19 cellular contexts compared by ENCODE assay signal in the genomic region with DNA sequence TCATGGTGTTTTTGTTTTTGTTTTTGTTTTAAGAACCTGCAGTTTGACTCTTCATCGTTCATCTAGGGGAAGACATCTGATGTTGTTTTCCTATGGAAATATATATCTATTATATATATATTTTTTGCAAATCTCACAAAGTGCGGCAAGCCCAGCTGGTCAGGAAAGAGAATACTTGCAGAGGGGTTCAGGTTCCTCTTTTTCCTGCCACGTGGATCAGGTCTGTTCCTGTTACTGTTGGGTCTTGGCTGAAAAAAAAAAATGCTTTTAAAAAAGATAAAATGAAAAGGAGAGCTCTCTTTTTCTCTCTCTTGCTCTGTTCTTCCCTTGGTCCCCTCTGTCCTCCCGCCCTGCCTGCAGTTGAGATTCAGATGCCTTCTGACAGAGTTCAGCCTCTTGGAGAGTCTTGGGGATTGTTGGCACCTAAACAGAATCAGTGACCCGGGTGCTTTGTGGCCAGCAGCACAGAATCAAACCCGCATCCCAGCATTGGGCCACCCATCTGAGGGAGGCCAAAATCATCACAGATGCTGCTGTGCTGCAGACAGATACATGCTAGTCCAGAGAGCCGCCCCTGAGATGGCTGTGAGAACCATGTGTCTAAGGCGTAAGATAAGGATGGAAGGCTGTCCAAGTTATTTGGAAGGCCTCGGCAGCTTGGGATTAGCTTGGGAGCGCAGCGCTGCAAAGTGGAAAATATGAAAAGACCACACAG.
DNase-seq lines count a peak whose midpoint lies in the region; ATAC-seq, FAIRE-seq and TF ChIP-seq lines count a peak whose summit lies in the region.
"Had no signal": no experiment of that assay in that cellular context is flagged by ENCODE, and none has a peak within 500 bp of the region (broad histone marks: within the 10 kb centered on the region; RNA-seq: fewer than 3 reads in every experiment).

No MANE protein-coding gene starts in this region.

- TF ChIP-seq RAD21 in HepG2 (CRISPR knock-in tag; IDR thresholded peaks at IDR 0.05): no peak

- peaks cover 7% of the 10 kb centered on the region for H3K9me3 Mint-ChIP-seq in activated CD4-positive, alpha-beta T cell treated with anti-CD3 and anti-CD28 coated beads, Interleukin-2, amount 10 ng/mL, durations not matched to agents 7 days and 5 days
- H3K9me3 Mint-ChIP-seq in WTC11: no peaks in the 10 kb centered on the region
- peaks cover 4% of the 10 kb centered on the region for H3K9me3 Mint-ChIP-seq in mesothelial cell of epicardium

- intact Hi-C loops in HepG2 (cut with micrococcal nuclease; ENCODE audit: unreplicated experiment): loop anchor here (5.0 kb wide), 1 partner anchor 309 kb away; no protein-coding TSS in a partner anchor
- intact Hi-C loops in testis (cut with DNase I; ENCODE audit: low total_unique reads): no loop called here

- no peak overlapping the region for H2AFZ ChIP-seq in HepG2 (ENCODE audit: low read length)

- no peak for DNase-seq in activated CD4-positive, alpha-beta T cell treated with anti-CD3 and anti-CD28 coated beads, Interleukin-2, amount 10 ng/mL, durations not matched to agents 7 days and 5 days
- no peak for DNase-seq in activated CD4-positive, alpha-beta T cell treated with anti-CD3 and anti-CD28 coated beads for 48 hours
- no peak for DNase-seq in WTC11 (ENCODE audit: low spot score)
- DNase-seq in HepG2 (ENCODE audit: low spot score): no peak
- DNase-seq in testis: peak; percentile 76
- DNase-seq in mesothelial cell of epicardium (ENCODE audit: low spot score in 2 of 2, unreplicated experiment in 2 of 2): no peak
- DNase-seq in NCI-H2081 treated with DMSO at 0.1 percent for 48 hours (lab: John Stamatoyannopoulos, UW): no peak
- DNase-seq: activated CD4-positive, CD25-positive, alpha-beta regulatory T cell; activated naive CD8-positive, alpha-beta T cell treated with anti-CD3 and anti-CD28 coated beads, Interleukin-2, amount 50 U/mL, for 24 hours; Caco-2; central memory CD4-positive, alpha-beta T cell; gastrocnemius medialis; NCI-H1105; NCI-H2227 treated with DMSO at 0.1 percent for 48 hours; PC-3; stimulated activated CD4-positive, alpha-beta T cell treated with anti-CD3 and anti-CD28 coated beads, Interleukin-4, amount 100 ng/mL, for 4 hours had no signal

- H3K27me3 ChIP-seq in HepG2 (ENCODE audit: control insufficient read depth in 1 of 2, insufficient read depth in 2 of 2, low read length in 2 of 2): no peaks in the 10 kb centered on the region
- no peaks in the 10 kb centered on the region for H3K27me3 ChIP-seq in testis
- H3K27me3 ChIP-seq: gastrocnemius medialis had no signal

- ATAC-seq in WTC11 (no peak), HepG2 (peak; percentile 39; the same call in 1 of the 3 replicates), GM18868 (IDR thresholded peaks at IDR 0.05; ENCODE audit: unreplicated experiment) (no peak)
- ATAC-seq: activated naive CD8-positive, alpha-beta T cell treated with anti-CD3 and anti-CD28 coated beads, Interleukin-2, amount 50 U/mL, for 24 hours; gastrocnemius medialis; PC-3 had no signal

- CTCF ChIA-PET in activated CD4-positive, alpha-beta T cell treated with anti-CD3 and anti-CD28 coated beads, Interleukin-2, amount 10 ng/mL, durations not matched to agents 7 days and 5 days (lab: Charles Lee): interaction anchor here (0.9 to 1.2 kb wide), 2 partner anchors 14 to 27 kb away, joined by 3 read pairs; no protein-coding TSS in a partner anchor
- CTCF ChIA-PET in WTC11 (lab: Charles Lee): interaction anchor here (0.6 to 2.0 kb wide), 25 partner anchors 12 to 345 kb away, joined by 3 to 9 read pairs (median 3); no protein-coding TSS in a partner anchor
- CTCF ChIA-PET in HepG2 (lab: Yijun Ruan, JAX; ENCODE audit: low intra/inter-chr PET ratio, low total read pairs): interaction anchor here (1.1 kb wide), 1 partner anchor 310 kb away, joined by 5 read pairs; no protein-coding TSS in a partner anchor

- TF ChIP-seq POLR2A in HepG2 (IDR thresholded peaks at IDR 0.05; ENCODE audit: insufficient read depth in 1 of 2, low read depth in 2 of 2, low read length in 2 of 2): no peak
- no peak for TF ChIP-seq POLR2A in testis (IDR thresholded peaks at IDR 0.05)

- H3K4me2 ChIP-seq in HepG2 (ENCODE audit: low read depth, low read length): no peak overlapping the region

- no peaks in the 10 kb centered on the region for H3K27me3 Mint-ChIP-seq in activated CD4-positive, alpha-beta T cell treated with anti-CD3 and anti-CD28 coated beads, Interleukin-2, amount 10 ng/mL, durations not matched to agents 7 days and 5 days
- H3K27me3 Mint-ChIP-seq in WTC11 (ENCODE audit: low read depth) (no peaks in the 10 kb centered on the region), mesothelial cell of epicardium (ENCODE audit: low read depth) (no peaks in the 10 kb centered on the region)
- H3K27me3 Mint-ChIP-seq: activated naive CD8-positive, alpha-beta T cell treated with anti-CD3 and anti-CD28 coated beads, Interleukin-2, amount 50 U/mL, for 24 hours had no signal

- POLR2A ChIA-PET in activated CD4-positive, alpha-beta T cell treated with anti-CD3 and anti-CD28 coated beads, Interleukin-2, amount 10 ng/mL, durations not matched to agents 7 days and 5 days (lab: Charles Lee): interaction anchor here (0.8 kb wide), 1 partner anchor 241 kb away, joined by 3 read pairs; no protein-coding TSS in a partner anchor
- POLR2A ChIA-PET in WTC11 (lab: Charles Lee): interaction anchor here (0.5 to 0.7 kb wide), 4 partner anchors 18 to 845 kb away, joined by 3 to 6 read pairs (median 4); no protein-coding TSS in a partner anchor
- POLR2A ChIA-PET in HepG2 (lab: Yijun Ruan, JAX): no interaction called here

- peaks cover 63% of the 10 kb centered on the region for H3K36me3 Mint-ChIP-seq in activated CD4-positive, alpha-beta T cell treated with anti-CD3 and anti-CD28 coated beads, Interleukin-2, amount 10 ng/mL, durations not matched to agents 7 days and 5 days (ENCODE audit: low read depth)
- peaks cover 28% of the 10 kb centered on the region for H3K36me3 Mint-ChIP-seq in WTC11
- H3K36me3 Mint-ChIP-seq in mesothelial cell of epicardium: peaks cover 37% of the 10 kb centered on the region

- H3K27ac Mint-ChIP-seq in activated CD4-positive, alpha-beta T cell treated with anti-CD3 and anti-CD28 coated beads, Interleukin-2, amount 10 ng/mL, durations not matched to agents 7 days and 5 days: peak overlapping the region; percentile 38
- H3K27ac Mint-ChIP-seq in WTC11: 0 out of 2 replicates have a peak overlapping the region, but pooled peaks have one; percentile 14
- no peak overlapping the region for H3K27ac Mint-ChIP-seq in mesothelial cell of epicardium
- H3K27ac Mint-ChIP-seq: activated naive CD8-positive, alpha-beta T cell treated with anti-CD3 and anti-CD28 coated beads, Interleukin-2, amount 50 U/mL, for 24 hours had no signal

- H3K4me1 ChIP-seq in HepG2 (ENCODE audit: insufficient read depth, low read length) (peaks cover 21% of the 10 kb centered on the region), testis (peaks cover 3% of the 10 kb centered on the region)
- H3K4me1 ChIP-seq: gastrocnemius medialis had no signal

- no TSS peak for BruUV-seq in HepG2 (replicated peaks; lab: Mats Ljungman, UMichigan)

- H3K9ac ChIP-seq in HepG2 (ENCODE audit: insufficient read depth, low read depth, low read length): no peak overlapping the region

- TF ChIP-seq EP300 in HepG2 (IDR thresholded peaks at IDR 0.05; ENCODE audit: low read depth in 2 of 2, low read length in 2 of 2) (no peak), HepG2 (CRISPR knock-in tag; IDR thresholded peaks at IDR 0.05; ENCODE audit: borderline replicate concordance) (no peak)

- H3K9me3 ChIP-seq in HepG2 (ENCODE audit: low read length) (no peaks in the 10 kb centered on the region), testis (no peaks in the 10 kb centered on the region)
- H3K9me3 ChIP-seq: Caco-2, gastrocnemius medialis had no signal

- TF ChIP-seq CTCF in WTC11 (IDR thresholded peaks at IDR 0.05) (no peak), HepG2 (CRISPR knock-in tag; IDR thresholded peaks at IDR 0.05) (no peak), testis (IDR thresholded peaks at IDR 0.05) (no peak), mesothelial cell of epicardium (IDR thresholded peaks at IDR 0.05; ENCODE audit: unreplicated experiment) (no peak)

- 96% methylated on average over 11 of the region's 11 CpGs for WGBS in HepG2 (ENCODE audit: low lambda C conversion rate)
- WGBS in testis, 2 donors: 53 to 61% methylated on average over 11 of the region's 11 CpGs

- H3K79me2 ChIP-seq in HepG2 (ENCODE audit: insufficient read depth, low read length): no peaks in the 10 kb centered on the region

- in situ Hi-C loops in HepG2 (cut with HindIII; ENCODE audit: extremely low pct_ligation_motif_present, low pct_unique_long_range_greater_than_20kb): no loop called here

- H3K4me3 Mint-ChIP-seq in activated CD4-positive, alpha-beta T cell treated with anti-CD3 and anti-CD28 coated beads, Interleukin-2, amount 10 ng/mL, durations not matched to agents 7 days and 5 days: no peak overlapping the region
- H3K4me3 Mint-ChIP-seq in WTC11: no peak overlapping the region
- no peak overlapping the region for H3K4me3 Mint-ChIP-seq in mesothelial cell of epicardium
- H3K4me3 Mint-ChIP-seq: activated naive CD8-positive, alpha-beta T cell treated with anti-CD3 and anti-CD28 coated beads, Interleukin-2, amount 50 U/mL, for 24 hours had no signal

- H3K36me3 ChIP-seq in HepG2 (replicated peaks in 1 of 2; ENCODE audit: control insufficient read depth in 1 of 2, insufficient read depth in 2 of 2, low read length in 2 of 2) (no peaks in the 10 kb centered on the region; a peak in 2 of 5 replicates), testis (ENCODE audit: low read depth, missing control alignments) (no peaks in the 10 kb centered on the region)

- H3K4me3 ChIP-seq in HepG2 (replicated peaks in 1 of 3; ENCODE audit: insufficient read depth in 1 of 3, low read depth in 2 of 3, low read length in 3 of 3) (no peak overlapping the region), testis (no peak overlapping the region)
- H3K4me3 ChIP-seq: gastrocnemius medialis had no signal

- no peak overlapping the region for H3K27ac ChIP-seq in HepG2 (ENCODE audit: extremely low read length, insufficient read depth, low read length)
- H3K27ac ChIP-seq in testis: peak overlapping the region in 1 of 2 donors; percentile 67
- H3K27ac ChIP-seq: gastrocnemius medialis had no signal

- H4K20me1 ChIP-seq in HepG2 (ENCODE audit: insufficient read depth, low read length): no peaks in the 10 kb centered on the region

- peaks cover 24% of the 10 kb centered on the region for H3K4me1 Mint-ChIP-seq in activated CD4-positive, alpha-beta T cell treated with anti-CD3 and anti-CD28 coated beads, Interleukin-2, amount 10 ng/mL, durations not matched to agents 7 days and 5 days
- H3K4me1 Mint-ChIP-seq in WTC11 (peaks cover 8% of the 10 kb centered on the region), mesothelial cell of epicardium (peaks cover 2% of the 10 kb centered on the region)

- FAIRE-seq in HepG2 (lab: Jason Lieb, UNC): no peak
- FAIRE-seq: A204.1, keratinocyte had no signal

TF ChIP-seq in HepG2, 621 proteins besides CTCF, POLR2A, EP300 and RAD21 (continues in another document):
- TF ChIP-seq AGO1 (IDR thresholded peaks at IDR 0.05; ENCODE audit: low read depth, low read length, poor library complexity, severe bottlenecking) (no peak), RBAK (CRISPR knock-in tag; IDR thresholded peaks at IDR 0.05) (no peak), ZNF746 (CRISPR knock-in tag; IDR thresholded peaks at IDR 0.05) (no peak), KDM3A (CRISPR knock-in tag; IDR thresholded peaks at IDR 0.05; ENCODE audit: low read depth) (no peak), ZNF101 (CRISPR knock-in tag; IDR thresholded peaks at IDR 0.05; ENCODE audit: borderline replicate concordance, low read depth) (no peak)
